In the genomic region with DNA sequence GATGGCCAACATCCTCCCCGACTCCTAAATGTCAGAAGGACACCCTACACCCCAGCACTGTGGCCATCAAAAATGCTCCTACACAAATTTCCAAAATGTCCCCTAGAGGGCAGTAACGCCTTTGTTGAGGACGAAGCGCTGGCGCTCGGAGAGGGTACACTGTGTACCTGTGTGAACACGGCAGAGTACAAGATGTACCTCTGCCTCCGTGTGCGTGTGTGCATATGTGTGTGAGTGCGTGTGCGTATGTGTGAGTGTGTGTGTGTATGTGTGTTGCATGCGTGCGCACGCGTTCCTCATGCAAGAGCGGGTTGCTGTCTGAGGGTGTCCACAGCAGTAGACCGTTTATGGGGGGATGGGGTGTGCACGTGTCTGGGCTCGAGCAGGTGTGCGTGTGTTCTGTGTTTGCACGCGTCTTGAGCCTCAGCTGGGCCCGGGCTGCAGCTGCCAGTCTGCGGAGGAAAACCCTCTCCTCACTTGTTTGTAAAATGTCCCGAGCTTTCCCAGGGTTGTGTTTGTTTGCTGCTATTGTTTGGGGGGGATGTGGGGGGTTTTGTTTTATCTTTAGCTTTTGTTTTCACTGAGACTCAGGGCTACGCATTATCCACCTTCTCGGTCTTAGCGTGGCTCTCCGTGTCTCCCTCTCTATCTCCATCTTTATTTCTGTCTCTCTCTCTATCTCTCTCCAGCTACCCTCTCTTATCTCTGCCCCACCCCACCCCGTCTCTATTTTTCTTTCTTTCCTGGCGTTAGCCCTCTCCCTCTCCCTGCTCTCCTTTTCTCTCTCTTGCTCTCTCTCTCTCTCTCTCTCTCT, we compare ENCODE assay signal across 8 cellular contexts. TPM values are rescaled to one million over a fixed set of nuclear protein-coding genes. Genes with fewer than 3 reads are reported as not detected.
DNase-seq lines count a peak whose midpoint lies in the region; ATAC-seq and TF ChIP-seq lines count a peak whose summit lies in the region.

No MANE protein-coding gene starts in this region.

- no peaks in the 10 kb centered on the region for H3K27me3 Mint-ChIP-seq in CD4-positive, alpha-beta T cell
- peaks cover 1% of the 10 kb centered on the region for H3K27me3 Mint-ChIP-seq in activated CD4-positive, alpha-beta memory T cell treated with anti-CD3 and anti-CD28 coated beads for 36 hours

- no peaks in the 10 kb centered on the region for H3K9me3 Mint-ChIP-seq in CD4-positive, alpha-beta T cell
- no peaks in the 10 kb centered on the region for H3K9me3 Mint-ChIP-seq in activated CD4-positive, alpha-beta memory T cell treated with anti-CD3 and anti-CD28 coated beads for 36 hours

- CTCF ChIA-PET in CD4-positive, alpha-beta T cell (lab: Charles Lee): interaction anchor here (0.7 to 2.0 kb wide), 5 partner anchors 9 to 18 kb away, joined by 3 to 4 read pairs (median 4); partner anchors contain the start of gene TSPYL2
- CTCF ChIA-PET in activated CD4-positive, alpha-beta memory T cell treated with anti-CD3 and anti-CD28 coated beads for 36 hours (lab: Charles Lee): interaction anchor here (0.6 to 2.4 kb wide), 6 partner anchors 11 to 242 kb away, joined by 3 to 12 read pairs (median 3); no protein-coding TSS in a partner anchor

- H3K36me3 ChIP-seq in effector memory CD4-positive, alpha-beta T cell (ENCODE audit: control insufficient read depth, insufficient read depth, low read length): no peaks in the 10 kb centered on the region

- peak overlapping the region; percentile 16 for H3K4me3 ChIP-seq in effector memory CD4-positive, alpha-beta T cell (ENCODE audit: insufficient read depth, low read depth, low read length, poor library complexity, severe bottlenecking)

- DNase-seq in CD4-positive, alpha-beta T cell: peak; percentile 39 to 75 (median 60)
- DNase-seq in NCI-H446 treated with DMSO at 0.1 percent for 48 hours (lab: John Stamatoyannopoulos, UW) (peak; percentile 40), mesenteric fat pad (ENCODE audit: low spot score) (peak; percentile 88)
- peak; percentile 73 for DNase-seq in activated CD4-positive, alpha-beta memory T cell treated with anti-CD3 and anti-CD28 coated beads for 36 hours
- peak; percentile 51 to 60 (median 58) for DNase-seq in effector memory CD4-positive, alpha-beta T cell
- peak; percentile 61 to 86 (median 67) for DNase-seq in stimulated activated naive CD4-positive, alpha-beta T cell (lab: John Stamatoyannopoulos, UW)

- no peaks in the 10 kb centered on the region for H3K9me3 ChIP-seq in CD4-positive, alpha-beta T cell (ENCODE audit: control insufficient read depth, low read length)
- H3K9me3 ChIP-seq in effector memory CD4-positive, alpha-beta T cell (ENCODE audit: control insufficient read depth, low read length): no peaks in the 10 kb centered on the region

- peak overlapping the region; percentile 89 for H3K27ac Mint-ChIP-seq in CD4-positive, alpha-beta T cell
- peak overlapping the region; percentile 69 for H3K27ac Mint-ChIP-seq in activated CD4-positive, alpha-beta memory T cell treated with anti-CD3 and anti-CD28 coated beads for 36 hours

- no peak overlapping the region for H3K27ac ChIP-seq in CD4-positive, alpha-beta T cell (ENCODE audit: low read depth, low read length)
- no peak overlapping the region for H3K27ac ChIP-seq in effector memory CD4-positive, alpha-beta T cell (ENCODE audit: insufficient read depth, low read length, poor library complexity, severe bottlenecking)

- H3K4me3 Mint-ChIP-seq in CD4-positive, alpha-beta T cell: peak overlapping the region; percentile 91
- peak overlapping the region; percentile 82 for H3K4me3 Mint-ChIP-seq in activated CD4-positive, alpha-beta memory T cell treated with anti-CD3 and anti-CD28 coated beads for 36 hours

- no peaks in the 10 kb centered on the region for H3K4me1 ChIP-seq in effector memory CD4-positive, alpha-beta T cell (ENCODE audit: control insufficient read depth, insufficient read depth, low read length, poor library complexity, severe bottlenecking)

- no peaks in the 10 kb centered on the region for H3K27me3 ChIP-seq in CD4-positive, alpha-beta T cell (ENCODE audit: control insufficient read depth, insufficient read depth, low read length)
- H3K27me3 ChIP-seq in effector memory CD4-positive, alpha-beta T cell (replicated peaks; ENCODE audit: control insufficient read depth, insufficient read depth, low read length, poor library complexity, severe bottlenecking): no peaks in the 10 kb centered on the region

- TF ChIP-seq POLR2A in GM19099 (IDR thresholded peaks at IDR 0.05; ENCODE audit: extremely low read depth, insufficient read length, low read depth): peak; percentile 31

- peaks cover 17% of the 10 kb centered on the region for H3K4me1 Mint-ChIP-seq in CD4-positive, alpha-beta T cell (ENCODE audit: low read depth)
- peaks cover 13% of the 10 kb centered on the region for H3K4me1 Mint-ChIP-seq in activated CD4-positive, alpha-beta memory T cell treated with anti-CD3 and anti-CD28 coated beads for 36 hours (ENCODE audit: low read depth)

- POLR2A ChIA-PET in CD4-positive, alpha-beta T cell (lab: Charles Lee): interaction anchor here (0.9 to 2.7 kb wide), 3 partner anchors 10 to 151 kb away, joined by 3 to 31 read pairs (median 10); partner anchors contain the start of gene TSPYL2
- POLR2A ChIA-PET in activated CD4-positive, alpha-beta memory T cell treated with anti-CD3 and anti-CD28 coated beads for 36 hours (lab: Charles Lee): interaction anchor here (2.7 kb wide), 1 partner anchor 10 kb away, joined by 17 read pairs; the partner anchor contains the start of gene TSPYL2

- no peaks in the 10 kb centered on the region for H3K36me3 Mint-ChIP-seq in CD4-positive, alpha-beta T cell (ENCODE audit: low read depth)
- no peaks in the 10 kb centered on the region for H3K36me3 Mint-ChIP-seq in activated CD4-positive, alpha-beta memory T cell treated with anti-CD3 and anti-CD28 coated beads for 36 hours

- peak; percentile 88 for ATAC-seq in CD4-positive, alpha-beta T cell (ENCODE audit: poor library complexity)
- peak; percentile 93 for ATAC-seq in HG03196 (IDR thresholded peaks at IDR 0.05; ENCODE audit: unreplicated experiment)

- intact Hi-C loops in CD4-positive, alpha-beta T cell (cut with DNase I, micrococcal nuclease): loop anchor here (1.0 kb wide), 3 partner anchors 17 to 21 kb away; no protein-coding TSS in a partner anchor
- intact Hi-C loops in activated CD4-positive, alpha-beta memory T cell treated with anti-CD3 and anti-CD28 coated beads for 36 hours (cut with micrococcal nuclease): loop anchor here (1.0 kb wide), 2 partner anchors 17 to 21 kb away; no protein-coding TSS in a partner anchor

- peak; percentile 67 for TF ChIP-seq CTCF in CD4-positive, alpha-beta T cell (IDR thresholded peaks at IDR 0.05)

RNA-seq across cellular contexts. Expression of gene TSPYL2, which starts 10.4 kb away (rescaled TPM):
- total RNA-seq in CD4-positive, alpha-beta T cell: 100 to 1,000 TPM; 428 to 461 TPM
- 10 to 100 TPM; 70.6 to 72.8 TPM for total RNA-seq in activated CD4-positive, alpha-beta memory T cell treated with anti-CD3 and anti-CD28 coated beads for 36 hours
- 33.8 TPM for total RNA-seq in mesenteric fat pad

RNA-seq across cellular contexts. Expression of gene KANTR, which starts 22.1 kb away (rescaled TPM):
- 1 to 10 TPM; 6.2 to 6.8 TPM for total RNA-seq in CD4-positive, alpha-beta T cell
- total RNA-seq in activated CD4-positive, alpha-beta memory T cell treated with anti-CD3 and anti-CD28 coated beads for 36 hours: 1 to 10 TPM; 5.9 to 6.4 TPM
- total RNA-seq in mesenteric fat pad: 10.2 TPM

RNA-seq across cellular contexts. Expression of gene GPR173, which starts 23.2 kb away (rescaled TPM):
- not detected for total RNA-seq in CD4-positive, alpha-beta T cell
- total RNA-seq in activated CD4-positive, alpha-beta memory T cell treated with anti-CD3 and anti-CD28 coated beads for 36 hours: not detected
- total RNA-seq in mesenteric fat pad: 1.9 TPM

Comparison
In these comparisons a context has a peak if more than half of its experiments do, and no peak if none do; other contexts are left out.
1. RNA of gene TSPYL2, which starts 10.4 kb away (total RNA-seq): 428 to 461 TPM in CD4-positive, alpha-beta T cell; 70.6 to 72.8 TPM in activated CD4-positive, alpha-beta memory T cell treated with anti-CD3 and anti-CD28 coated beads for 36 hours and 33.8 TPM in mesenteric fat pad (single experiment); every median in the first group is over 4 times any median in the second.
2. Peak in every context shown above with its lines, with median percentiles within 50 percentile points of each other: DNase-seq.